In the genomic region with DNA sequence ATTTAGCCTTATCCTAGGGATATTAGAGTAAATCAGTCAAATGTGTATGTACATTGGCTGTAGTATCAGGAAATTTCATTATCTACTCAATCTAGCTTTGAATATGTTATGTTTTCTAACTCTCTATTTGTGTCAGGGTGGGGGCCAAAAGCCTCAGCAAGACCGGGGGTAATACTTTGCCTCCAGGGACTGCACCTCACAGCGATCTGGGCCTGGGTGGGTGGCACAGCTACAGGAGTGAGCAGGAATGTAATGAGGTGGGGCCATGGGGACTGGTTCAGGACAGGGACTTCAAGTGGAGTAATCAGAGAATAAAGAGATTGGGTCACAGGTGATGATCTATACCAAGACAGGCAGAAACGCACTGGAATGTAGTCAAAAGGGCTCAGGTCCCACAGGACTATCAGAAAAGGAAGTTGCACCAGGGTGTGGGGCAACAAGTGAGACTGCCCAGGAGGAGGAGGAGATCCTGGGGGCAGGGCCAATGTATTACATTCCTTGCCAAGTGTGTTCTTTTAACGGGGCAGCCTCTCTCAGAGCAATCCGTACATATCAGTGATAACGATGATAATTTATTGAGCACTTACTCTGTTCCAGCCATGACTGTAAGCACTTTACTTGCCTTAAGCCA, we compare ENCODE assay signal across 1 cellular context.
A peak's percentile ranks its signal among the peaks of the same experiment; 100 is the strongest.
TF ChIP-seq lines count a peak whose summit lies in the region.

No MANE protein-coding gene starts in this region.

TF ChIP-seq in HepG2, 621 proteins besides CTCF, POLR2A, EP300 and RAD21 (continued from another document):
- TF ChIP-seq, protein P1, sequence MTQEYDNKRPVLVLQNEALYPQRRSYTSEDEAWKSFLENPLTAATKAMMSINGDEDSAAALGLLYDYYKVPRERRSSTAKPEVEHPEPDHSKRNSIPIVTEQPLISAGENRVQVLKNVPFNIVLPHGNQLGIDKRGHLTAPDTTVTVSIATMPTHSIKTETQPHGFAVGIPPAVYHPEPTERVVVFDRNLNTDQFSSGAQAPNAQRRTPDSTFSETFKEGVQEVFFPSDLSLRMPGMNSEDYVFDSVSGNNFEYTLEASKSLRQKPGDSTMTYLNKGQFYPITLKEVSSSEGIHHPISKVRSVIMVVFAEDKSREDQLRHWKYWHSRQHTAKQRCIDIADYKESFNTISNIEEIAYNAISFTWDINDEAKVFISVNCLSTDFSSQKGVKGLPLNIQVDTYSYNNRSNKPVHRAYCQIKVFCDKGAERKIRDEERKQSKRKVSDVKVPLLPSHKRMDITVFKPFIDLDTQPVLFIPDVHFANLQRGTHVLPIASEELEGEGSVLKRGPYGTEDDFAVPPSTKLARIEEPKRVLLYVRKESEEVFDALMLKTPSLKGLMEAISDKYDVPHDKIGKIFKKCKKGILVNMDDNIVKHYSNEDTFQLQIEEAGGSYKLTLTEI (CRISPR knock-in tag; conservative IDR thresholded peaks at IDR 0.05): no peak
- TF ChIP-seq, protein P2, sequence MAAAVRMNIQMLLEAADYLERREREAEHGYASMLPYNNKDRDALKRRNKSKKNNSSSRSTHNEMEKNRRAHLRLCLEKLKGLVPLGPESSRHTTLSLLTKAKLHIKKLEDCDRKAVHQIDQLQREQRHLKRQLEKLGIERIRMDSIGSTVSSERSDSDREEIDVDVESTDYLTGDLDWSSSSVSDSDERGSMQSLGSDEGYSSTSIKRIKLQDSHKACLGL (CRISPR knock-in tag; IDR thresholded peaks at IDR 0.05): no peak
- no peak for TF ChIP-seq RARA (CRISPR knock-in tag; IDR thresholded peaks at IDR 0.05)
- no peak for TF ChIP-seq ZKSCAN1 (IDR thresholded peaks at IDR 0.05; ENCODE audit: low read length)
- TF ChIP-seq ZNF44 (CRISPR knock-in tag; IDR thresholded peaks at IDR 0.05): no peak
- TF ChIP-seq SOX6 (IDR thresholded peaks at IDR 0.05): no peak
- TF ChIP-seq SOX6 (CRISPR knock-in tag; IDR thresholded peaks at IDR 0.05): no peak
- TF ChIP-seq, protein P3, sequence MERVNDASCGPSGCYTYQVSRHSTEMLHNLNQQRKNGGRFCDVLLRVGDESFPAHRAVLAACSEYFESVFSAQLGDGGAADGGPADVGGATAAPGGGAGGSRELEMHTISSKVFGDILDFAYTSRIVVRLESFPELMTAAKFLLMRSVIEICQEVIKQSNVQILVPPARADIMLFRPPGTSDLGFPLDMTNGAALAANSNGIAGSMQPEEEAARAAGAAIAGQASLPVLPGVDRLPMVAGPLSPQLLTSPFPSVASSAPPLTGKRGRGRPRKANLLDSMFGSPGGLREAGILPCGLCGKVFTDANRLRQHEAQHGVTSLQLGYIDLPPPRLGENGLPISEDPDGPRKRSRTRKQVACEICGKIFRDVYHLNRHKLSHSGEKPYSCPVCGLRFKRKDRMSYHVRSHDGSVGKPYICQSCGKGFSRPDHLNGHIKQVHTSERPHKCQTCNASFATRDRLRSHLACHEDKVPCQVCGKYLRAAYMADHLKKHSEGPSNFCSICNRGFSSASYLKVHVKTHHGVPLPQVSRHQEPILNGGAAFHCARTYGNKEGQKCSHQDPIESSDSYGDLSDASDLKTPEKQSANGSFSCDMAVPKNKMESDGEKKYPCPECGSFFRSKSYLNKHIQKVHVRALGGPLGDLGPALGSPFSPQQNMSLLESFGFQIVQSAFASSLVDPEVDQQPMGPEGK (CRISPR knock-in tag; IDR thresholded peaks at IDR 0.05): 0 out of 2 replicates have a peak, but pooled peaks have one; percentile 9
- TF ChIP-seq ZMYM2 (CRISPR knock-in tag; IDR thresholded peaks at IDR 0.05): 0 out of 2 replicates have a peak, but pooled peaks have one; percentile 31
- TF ChIP-seq, protein P4, sequence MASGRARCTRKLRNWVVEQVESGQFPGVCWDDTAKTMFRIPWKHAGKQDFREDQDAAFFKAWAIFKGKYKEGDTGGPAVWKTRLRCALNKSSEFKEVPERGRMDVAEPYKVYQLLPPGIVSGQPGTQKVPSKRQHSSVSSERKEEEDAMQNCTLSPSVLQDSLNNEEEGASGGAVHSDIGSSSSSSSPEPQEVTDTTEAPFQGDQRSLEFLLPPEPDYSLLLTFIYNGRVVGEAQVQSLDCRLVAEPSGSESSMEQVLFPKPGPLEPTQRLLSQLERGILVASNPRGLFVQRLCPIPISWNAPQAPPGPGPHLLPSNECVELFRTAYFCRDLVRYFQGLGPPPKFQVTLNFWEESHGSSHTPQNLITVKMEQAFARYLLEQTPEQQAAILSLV (CRISPR knock-in tag; IDR thresholded peaks at IDR 0.05; ENCODE audit: borderline replicate concordance): no peak
- no peak for TF ChIP-seq FOXJ3 (CRISPR knock-in tag; IDR thresholded peaks at IDR 0.05; ENCODE audit: borderline replicate concordance)
- peak; percentile 4; the same call in 1 of the 2 replicates for TF ChIP-seq CEBPG (CRISPR knock-in tag; IDR thresholded peaks at IDR 0.05)
- no peak for TF ChIP-seq ZNF616 (CRISPR knock-in tag; IDR thresholded peaks at IDR 0.05; ENCODE audit: low read depth)
TF ChIP-seq in HepG2: peak in this region for 4.
